ENCODE assay signal across 18 cellular contexts in genomic region chr22:32994046-32994827, GRCh38.
DNase-seq lines count a peak whose midpoint lies in the region; ATAC-seq, FAIRE-seq and TF ChIP-seq lines count a peak whose summit lies in the region.
"Had no signal": no experiment of that assay in that cellular context is flagged by ENCODE, and none has a peak within 500 bp of the region (broad histone marks: within the 10 kb centered on the region; RNA-seq: fewer than 3 reads in every experiment).

No MANE protein-coding gene starts in this region.

- H3K4me1 ChIP-seq in HUES64 (ENCODE audit: insufficient read depth, low read length) (peaks cover 7% of the 10 kb centered on the region; the same call in 1 of the 2 replicates), esophagus muscularis mucosa (peaks cover 8 to 40% (median 31%) of the 10 kb centered on the region in 4 donors), gastrocnemius medialis (peaks cover 6 to 20% of the 10 kb centered on the region in 2 donors), HepG2 (ENCODE audit: insufficient read depth, low read length) (peaks cover 14% of the 10 kb centered on the region)
- no peaks in the 10 kb centered on the region for H3K4me1 ChIP-seq in CD8-positive, alpha-beta T cell (ENCODE audit: insufficient read depth, low read length)

- TF ChIP-seq EP300 in esophagus muscularis mucosa (IDR thresholded peaks at IDR 0.05) (no peak), HepG2 (IDR thresholded peaks at IDR 0.05; ENCODE audit: low read depth in 2 of 2, low read length in 2 of 2) (no peak), HepG2 (CRISPR knock-in tag; IDR thresholded peaks at IDR 0.05; ENCODE audit: borderline replicate concordance) (no peak)

- H3K9ac ChIP-seq in HUES64 (ENCODE audit: low read depth, low read length) (no peak overlapping the region), HepG2 (ENCODE audit: insufficient read depth, low read depth, low read length) (no peak overlapping the region)

- H3K4me1 Mint-ChIP-seq in CD8-positive, alpha-beta T cell (ENCODE audit: low read depth): no peaks in the 10 kb centered on the region

- no peak for TF ChIP-seq CTCF in esophagus muscularis mucosa (IDR thresholded peaks at IDR 0.05)
- TF ChIP-seq CTCF in gastrocnemius medialis (IDR thresholded peaks at IDR 0.05 in 4 of 5, conservative IDR thresholded peaks at IDR 0.05 in 1 of 5): no peak
- no peak for TF ChIP-seq CTCF in HepG2 (CRISPR knock-in tag; IDR thresholded peaks at IDR 0.05)
- TF ChIP-seq CTCF in CD8-positive, alpha-beta T cell (IDR thresholded peaks at IDR 0.05): no peak

- no TSS peak for BruUV-seq in HepG2 (replicated peaks; lab: Mats Ljungman, UMichigan)

- no peak overlapping the region for H3K4me3 Mint-ChIP-seq in CD8-positive, alpha-beta T cell
- H3K4me3 Mint-ChIP-seq: natural killer cell treated with Interleukin-12 subunit alpha and Interleukin-12 subunit beta and Interleukin-15 and Interleukin-18, amount 100 ng/mL, for 72 hours had no signal

- in situ Hi-C loops in gastrocnemius medialis (cut with MboI; ENCODE audit: low sequenced_read_pairs in 4 of 4): loop anchor here in 3 of 4 donors (25.0 kb wide), 1 partner anchor 332 kb away; no protein-coding TSS in a partner anchor
- in situ Hi-C loops in HepG2 (cut with HindIII; ENCODE audit: extremely low pct_ligation_motif_present, low pct_unique_long_range_greater_than_20kb): loop anchor here (10.0 to 25.0 kb wide), 2 partner anchors 157 to 469 kb away; no protein-coding TSS in a partner anchor

- peaks cover 5% of the 10 kb centered on the region for H3K27me3 Mint-ChIP-seq in CD8-positive, alpha-beta T cell (ENCODE audit: low read depth)

- no peaks in the 10 kb centered on the region for H4K20me1 ChIP-seq in HepG2 (ENCODE audit: insufficient read depth, low read length)

- FAIRE-seq in HepG2 (lab: Jason Lieb, UNC): no peak
- FAIRE-seq: astrocyte had no signal

- DNase-seq in esophagus muscularis mucosa (ENCODE audit: extremely low spot score): no peak
- peak; percentile 76 for DNase-seq in mesenteric fat pad (ENCODE audit: low spot score)
- DNase-seq in gastrocnemius medialis: no peak
- DNase-seq in NCI-H226: no peak
- no peak for DNase-seq in HepG2 (ENCODE audit: low spot score)
- DNase-seq in CD8-positive, alpha-beta T cell: no peak
- DNase-seq: activated CD8-positive, alpha-beta memory T cell treated with anti-CD3 and anti-CD28 coated beads for 24 hours; GDM1; KG1; NCI-H1092 treated with DMSO at 0.1 percent for 48 hours; NCI-H82; stimulated activated CD4-positive, alpha-beta T cell treated with anti-CD3 and anti-CD28 coated beads, Interleukin-2, amount 100 ng/mL, for 48 hours; stimulated activated CD8-positive, alpha-beta memory T cell treated with anti-CD3 and anti-CD28 coated beads, Interleukin-4, amount 100 ng/mL, for 48 hours had no signal

- H2AFZ ChIP-seq in HepG2 (ENCODE audit: low read length): no peak overlapping the region

- POLR2A ChIA-PET in HepG2 (lab: Yijun Ruan, JAX): no interaction called here
- POLR2A ChIA-PET in CD8-positive, alpha-beta T cell (lab: Charles Lee): no interaction called here

- H3K27me3 ChIP-seq in HUES64 (ENCODE audit: insufficient read depth, low read length): no peaks in the 10 kb centered on the region
- H3K27me3 ChIP-seq in esophagus muscularis mucosa: no peaks in the 10 kb centered on the region
- no peaks in the 10 kb centered on the region for H3K27me3 ChIP-seq in gastrocnemius medialis
- H3K27me3 ChIP-seq in HepG2 (ENCODE audit: control insufficient read depth in 1 of 2, insufficient read depth in 2 of 2, low read length in 2 of 2): no peaks in the 10 kb centered on the region
- no peaks in the 10 kb centered on the region for H3K27me3 ChIP-seq in CD8-positive, alpha-beta T cell (ENCODE audit: insufficient read depth, low read length)

- CTCF ChIA-PET in HepG2 (lab: Yijun Ruan, JAX; ENCODE audit: low intra/inter-chr PET ratio, low total read pairs): no interaction called here
- CTCF ChIA-PET in CD8-positive, alpha-beta T cell (lab: Charles Lee): no interaction called here

- intact Hi-C loops in esophagus muscularis mucosa (cut with DNase I) (no loop called here), gastrocnemius medialis (cut with DNase I; ENCODE audit: low total_unique reads) (no loop called here), HepG2 (cut with micrococcal nuclease; ENCODE audit: unreplicated experiment) (no loop called here)
- intact Hi-C loops in CD8-positive, alpha-beta T cell (cut with DNase I, micrococcal nuclease): no loop called here

- ATAC-seq in gastrocnemius medialis (peak in 1 of 2 donors; percentile 10), HepG2 (no peak), GM19467 (IDR thresholded peaks at IDR 0.05; ENCODE audit: unreplicated experiment) (no peak)
- no peak for ATAC-seq in CD8-positive, alpha-beta T cell

- H3K4me2 ChIP-seq in HepG2 (ENCODE audit: low read depth, low read length): no peak overlapping the region

- H3K4me3 ChIP-seq in HUES64 (ENCODE audit: low read length): no peak overlapping the region
- H3K4me3 ChIP-seq in esophagus muscularis mucosa: no peak overlapping the region
- no peak overlapping the region for H3K4me3 ChIP-seq in gastrocnemius medialis
- H3K4me3 ChIP-seq in HepG2 (replicated peaks in 1 of 3; ENCODE audit: insufficient read depth in 1 of 3, low read depth in 2 of 3, low read length in 3 of 3): no peak overlapping the region
- no peak overlapping the region for H3K4me3 ChIP-seq in CD8-positive, alpha-beta T cell (ENCODE audit: low read depth, low read length)

- TF ChIP-seq RAD21 in HepG2 (CRISPR knock-in tag; IDR thresholded peaks at IDR 0.05): no peak

- H3K9me3 ChIP-seq in HUES64 (ENCODE audit: insufficient read depth, low read depth, low read length): no peaks in the 10 kb centered on the region
- no peaks in the 10 kb centered on the region for H3K9me3 ChIP-seq in esophagus muscularis mucosa
- H3K9me3 ChIP-seq in gastrocnemius medialis: no peaks in the 10 kb centered on the region
- H3K9me3 ChIP-seq in HepG2 (ENCODE audit: low read length): no peaks in the 10 kb centered on the region
- H3K9me3 ChIP-seq in CD8-positive, alpha-beta T cell (ENCODE audit: low read length): no peaks in the 10 kb centered on the region

- no peaks in the 10 kb centered on the region for H3K36me3 Mint-ChIP-seq in CD8-positive, alpha-beta T cell
- H3K36me3 Mint-ChIP-seq: natural killer cell treated with Interleukin-12 subunit alpha and Interleukin-12 subunit beta and Interleukin-15 and Interleukin-18, amount 100 ng/mL, for 72 hours had no signal

- H3K36me3 ChIP-seq in HUES64 (ENCODE audit: insufficient read depth, low read length) (peaks cover 17% of the 10 kb centered on the region; the same call in 1 of the 2 replicates), esophagus muscularis mucosa (no peaks in the 10 kb centered on the region), gastrocnemius medialis (no peaks in the 10 kb centered on the region), HepG2 (replicated peaks in 1 of 2; ENCODE audit: control insufficient read depth in 1 of 2, insufficient read depth in 2 of 2, low read length in 2 of 2) (no peaks in the 10 kb centered on the region)
- H3K36me3 ChIP-seq in CD8-positive, alpha-beta T cell (ENCODE audit: insufficient read depth, low read length): no peaks in the 10 kb centered on the region

- H3K27ac ChIP-seq in HUES64 (ENCODE audit: low read depth, low read length) (0 out of 2 replicates have a peak overlapping the region, but pooled peaks have one; percentile 41), esophagus muscularis mucosa (replicated peaks in 1 of 4) (peak overlapping the region; percentile 24 to 35 (median 32)), gastrocnemius medialis (peak overlapping the region in 3 of 4 donors; percentile 34 to 60 (median 53)), HepG2 (ENCODE audit: extremely low read length, insufficient read depth, low read length) (no peak overlapping the region)
- H3K27ac ChIP-seq in CD8-positive, alpha-beta T cell (ENCODE audit: low read depth, low read length): no peak overlapping the region
- H3K27ac ChIP-seq: VCaP had no signal

- no peak for TF ChIP-seq POLR2A in esophagus muscularis mucosa (IDR thresholded peaks at IDR 0.05; ENCODE audit: low read depth)
- TF ChIP-seq POLR2A in gastrocnemius medialis (IDR thresholded peaks at IDR 0.05): no peak
- TF ChIP-seq POLR2A in HepG2 (IDR thresholded peaks at IDR 0.05; ENCODE audit: insufficient read depth in 1 of 2, low read depth in 2 of 2, low read length in 2 of 2): no peak

- H3K9me3 Mint-ChIP-seq in CD8-positive, alpha-beta T cell: no peaks in the 10 kb centered on the region
- H3K9me3 Mint-ChIP-seq: natural killer cell treated with Interleukin-12 subunit alpha and Interleukin-12 subunit beta and Interleukin-15 and Interleukin-18, amount 100 ng/mL, for 72 hours had no signal

- H3K27ac Mint-ChIP-seq in CD8-positive, alpha-beta T cell: no peak overlapping the region
- H3K27ac Mint-ChIP-seq: natural killer cell treated with Interleukin-12 subunit alpha and Interleukin-12 subunit beta and Interleukin-15 and Interleukin-18, amount 100 ng/mL, for 72 hours had no signal

- WGBS in HUES64: 80% methylated on average over 12 of the region's 18 CpGs
- 84% methylated on average over 17 of the region's 18 CpGs for WGBS in esophagus muscularis mucosa
- 92% methylated on average over 17 of the region's 18 CpGs for WGBS in HepG2 (ENCODE audit: low lambda C conversion rate)

- no peaks in the 10 kb centered on the region for H3K79me2 ChIP-seq in HepG2 (ENCODE audit: insufficient read depth, low read length)

TF ChIP-seq in HepG2, 621 proteins besides CTCF, POLR2A, EP300 and RAD21 (continues in another document):
- TF ChIP-seq JARID2 (CRISPR knock-in tag; IDR thresholded peaks at IDR 0.05; ENCODE audit: insufficient replicate concordance) (no peak), ZNF292 (CRISPR knock-in tag; IDR thresholded peaks at IDR 0.05; ENCODE audit: borderline replicate concordance, low read depth) (no peak), ZNF232 (CRISPR knock-in tag; IDR thresholded peaks at IDR 0.05; ENCODE audit: borderline replicate concordance) (no peak), NR2F2 (IDR thresholded peaks at IDR 0.05; ENCODE audit: borderline replicate concordance, low read depth) (no peak), ZNF879 (CRISPR knock-in tag; IDR thresholded peaks at IDR 0.05) (no peak), IRF1 (CRISPR knock-in tag; IDR thresholded peaks at IDR 0.05; ENCODE audit: low read depth) (no peak), TCF12 (IDR thresholded peaks at IDR 0.05) (no peak), TCF12 (CRISPR knock-in tag; IDR thresholded peaks at IDR 0.05) (no peak), ZNF737 (CRISPR knock-in tag; IDR thresholded peaks at IDR 0.05; ENCODE audit: borderline replicate concordance) (no peak), RFX5 (IDR thresholded peaks at IDR 0.05; ENCODE audit: low read depth, low read length) (no peak), NFKB2 (CRISPR knock-in tag; IDR thresholded peaks at IDR 0.05; ENCODE audit: borderline replicate concordance) (no peak)

Comparison
In these comparisons a context has a peak if more than half of its experiments do, and no peak if none do; other contexts are left out.
1. H3K27ac ChIP-seq: peak in HUES64 (single experiment), esophagus muscularis mucosa (4 of 4) and gastrocnemius medialis (3 of 4); none in HepG2 (single experiment) and CD8-positive, alpha-beta T cell (single experiment).